1 cellular context compared by ENCODE assay signal in genomic region chr4:5706486-5707290, GRCh38.
TF ChIP-seq lines count a peak whose summit lies in the region.

No MANE protein-coding gene starts in this region.

TF ChIP-seq in GM23338, 12 proteins besides CTCF, POLR2A, EP300 and RAD21 (continued from another document):
- TF ChIP-seq, protein P1, sequence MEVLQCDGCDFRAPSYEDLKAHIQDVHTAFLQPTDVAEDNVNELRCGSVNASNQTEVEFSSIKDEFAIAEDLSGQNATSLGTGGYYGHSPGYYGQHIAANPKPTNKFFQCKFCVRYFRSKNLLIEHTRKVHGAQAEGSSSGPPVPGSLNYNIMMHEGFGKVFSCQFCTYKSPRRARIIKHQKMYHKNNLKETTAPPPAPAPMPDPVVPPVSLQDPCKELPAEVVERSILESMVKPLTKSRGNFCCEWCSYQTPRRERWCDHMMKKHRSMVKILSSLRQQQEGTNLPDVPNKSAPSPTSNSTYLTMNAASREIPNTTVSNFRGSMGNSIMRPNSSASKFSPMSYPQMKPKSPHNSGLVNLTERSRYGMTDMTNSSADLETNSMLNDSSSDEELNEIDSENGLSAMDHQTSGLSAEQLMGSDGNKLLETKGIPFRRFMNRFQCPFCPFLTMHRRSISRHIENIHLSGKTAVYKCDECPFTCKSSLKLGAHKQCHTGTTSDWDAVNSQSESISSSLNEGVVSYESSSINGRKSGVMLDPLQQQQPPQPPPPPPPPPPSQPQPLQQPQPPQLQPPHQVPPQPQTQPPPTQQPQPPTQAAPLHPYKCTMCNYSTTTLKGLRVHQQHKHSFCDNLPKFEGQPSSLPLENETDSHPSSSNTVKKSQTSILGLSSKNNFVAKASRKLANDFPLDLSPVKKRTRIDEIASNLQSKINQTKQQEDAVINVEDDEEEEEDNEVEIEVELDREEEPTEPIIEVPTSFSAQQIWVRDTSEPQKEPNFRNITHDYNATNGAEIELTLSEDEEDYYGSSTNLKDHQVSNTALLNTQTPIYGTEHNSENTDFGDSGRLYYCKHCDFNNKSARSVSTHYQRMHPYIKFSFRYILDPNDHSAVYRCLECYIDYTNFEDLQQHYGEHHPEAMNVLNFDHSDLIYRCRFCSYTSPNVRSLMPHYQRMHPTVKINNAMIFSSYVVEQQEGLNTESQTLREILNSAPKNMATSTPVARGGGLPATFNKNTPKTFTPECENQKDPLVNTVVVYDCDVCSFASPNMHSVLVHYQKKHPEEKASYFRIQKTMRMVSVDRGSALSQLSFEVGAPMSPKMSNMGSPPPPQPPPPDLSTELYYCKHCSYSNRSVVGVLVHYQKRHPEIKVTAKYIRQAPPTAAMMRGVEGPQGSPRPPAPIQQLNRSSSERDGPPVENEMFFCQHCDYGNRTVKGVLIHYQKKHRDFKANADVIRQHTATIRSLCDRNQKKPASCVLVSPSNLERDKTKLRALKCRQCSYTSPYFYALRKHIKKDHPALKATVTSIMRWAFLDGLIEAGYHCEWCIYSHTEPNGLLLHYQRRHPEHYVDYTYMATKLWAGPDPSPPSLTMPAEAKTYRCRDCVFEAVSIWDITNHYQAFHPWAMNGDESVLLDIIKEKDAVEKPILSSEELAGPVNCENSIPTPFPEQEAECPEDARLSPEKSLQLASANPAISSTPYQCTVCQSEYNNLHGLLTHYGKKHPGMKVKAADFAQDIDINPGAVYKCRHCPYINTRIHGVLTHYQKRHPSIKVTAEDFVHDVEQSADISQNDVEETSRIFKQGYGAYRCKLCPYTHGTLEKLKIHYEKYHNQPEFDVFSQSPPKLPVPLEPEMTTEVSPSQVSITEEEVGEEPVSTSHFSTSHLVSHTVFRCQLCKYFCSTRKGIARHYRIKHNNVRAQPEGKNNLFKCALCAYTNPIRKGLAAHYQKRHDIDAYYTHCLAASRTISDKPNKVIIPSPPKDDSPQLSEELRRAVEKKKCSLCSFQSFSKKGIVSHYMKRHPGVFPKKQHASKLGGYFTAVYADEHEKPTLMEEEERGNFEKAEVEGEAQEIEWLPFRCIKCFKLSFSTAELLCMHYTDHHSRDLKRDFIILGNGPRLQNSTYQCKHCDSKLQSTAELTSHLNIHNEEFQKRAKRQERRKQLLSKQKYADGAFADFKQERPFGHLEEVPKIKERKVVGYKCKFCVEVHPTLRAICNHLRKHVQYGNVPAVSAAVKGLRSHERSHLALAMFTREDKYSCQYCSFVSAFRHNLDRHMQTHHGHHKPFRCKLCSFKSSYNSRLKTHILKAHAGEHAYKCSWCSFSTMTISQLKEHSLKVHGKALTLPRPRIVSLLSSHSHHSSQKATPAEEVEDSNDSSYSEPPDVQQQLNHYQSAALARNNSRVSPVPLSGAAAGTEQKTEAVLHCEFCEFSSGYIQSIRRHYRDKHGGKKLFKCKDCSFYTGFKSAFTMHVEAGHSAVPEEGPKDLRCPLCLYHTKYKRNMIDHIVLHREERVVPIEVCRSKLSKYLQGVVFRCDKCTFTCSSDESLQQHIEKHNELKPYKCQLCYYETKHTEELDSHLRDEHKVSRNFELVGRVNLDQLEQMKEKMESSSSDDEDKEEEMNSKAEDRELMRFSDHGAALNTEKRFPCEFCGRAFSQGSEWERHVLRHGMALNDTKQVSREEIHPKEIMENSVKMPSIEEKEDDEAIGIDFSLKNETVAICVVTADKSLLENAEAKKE (CRISPR knock-in tag; IDR thresholded peaks at IDR 0.05), result no peak
- TF ChIP-seq STAT1 (IDR thresholded peaks at IDR 0.05; ENCODE audit: unreplicated experiment) (no peak), JUNB (IDR thresholded peaks at IDR 0.05; ENCODE audit: unreplicated experiment) (no peak), ZNF114 (CRISPR knock-in tag; IDR thresholded peaks at IDR 0.05) (no peak), EZH2 (IDR thresholded peaks at IDR 0.05; ENCODE audit: low read depth, unreplicated experiment) (no peak), NANOG (IDR thresholded peaks at IDR 0.05; ENCODE audit: borderline replicate concordance) (no peak)
- TF ChIP-seq, protein P2, sequence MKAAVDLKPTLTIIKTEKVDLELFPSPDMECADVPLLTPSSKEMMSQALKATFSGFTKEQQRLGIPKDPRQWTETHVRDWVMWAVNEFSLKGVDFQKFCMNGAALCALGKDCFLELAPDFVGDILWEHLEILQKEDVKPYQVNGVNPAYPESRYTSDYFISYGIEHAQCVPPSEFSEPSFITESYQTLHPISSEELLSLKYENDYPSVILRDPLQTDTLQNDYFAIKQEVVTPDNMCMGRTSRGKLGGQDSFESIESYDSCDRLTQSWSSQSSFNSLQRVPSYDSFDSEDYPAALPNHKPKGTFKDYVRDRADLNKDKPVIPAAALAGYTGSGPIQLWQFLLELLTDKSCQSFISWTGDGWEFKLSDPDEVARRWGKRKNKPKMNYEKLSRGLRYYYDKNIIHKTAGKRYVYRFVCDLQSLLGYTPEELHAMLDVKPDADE (IDR thresholded peaks at IDR 0.05), result no peak
